Comparison of ENCODE assay signal across 8 cellular contexts in genomic region chr1:202274611-202275010, GRCh38.
DNase-seq lines count a peak whose midpoint lies in the region; ATAC-seq and TF ChIP-seq lines count a peak whose summit lies in the region.

No MANE protein-coding gene starts in this region.

- H3K4me1 ChIP-seq in KMS-11 (ENCODE audit: low read depth, poor library complexity, severe bottlenecking): no peaks in the 10 kb centered on the region
- H3K4me1 ChIP-seq in fibroblast of lung (ENCODE audit: control insufficient read depth, extremely low read depth, insufficient read depth, low read length): peaks cover 1% of the 10 kb centered on the region

- H3K9me3 ChIP-seq in fibroblast of lung (ENCODE audit: control insufficient read depth, insufficient read depth, low read depth, low read length): no peaks in the 10 kb centered on the region

- no peaks in the 10 kb centered on the region for H3K9me3 Mint-ChIP-seq in activated CD4-positive, alpha-beta T cell treated with anti-CD3 and anti-CD28 coated beads, Interleukin-2, amount 10 ng/mL, durations not matched to agents 7 days and 5 days

- peak; percentile 27 for DNase-seq in DMS153 treated with DMSO at 0.1 percent for 48 hours (lab: John Stamatoyannopoulos, UW; ENCODE audit: unreplicated experiment)
- DNase-seq in activated CD4-positive, alpha-beta T cell treated with anti-CD3 and anti-CD28 coated beads, Interleukin-2, amount 10 ng/mL, durations not matched to agents 7 days and 5 days: peak; percentile 56
- no peak for DNase-seq in fibroblast of lung (ENCODE audit: low read depth in 2 of 2)
- peak; percentile 16 for DNase-seq in stimulated activated CD4-positive, alpha-beta T cell treated with anti-CD3 and anti-CD28 coated beads, Interleukin-2, amount 100 ng/mL, for 4 hours (ENCODE audit: low read depth)

- H3K4me3 Mint-ChIP-seq in activated CD4-positive, alpha-beta T cell treated with anti-CD3 and anti-CD28 coated beads, Interleukin-2, amount 10 ng/mL, durations not matched to agents 7 days and 5 days: no peak overlapping the region

- ATAC-seq in GM18868 (IDR thresholded peaks at IDR 0.05; ENCODE audit: unreplicated experiment) (no peak), HG02852 (IDR thresholded peaks at IDR 0.05; ENCODE audit: unreplicated experiment) (no peak), HG03108 (IDR thresholded peaks at IDR 0.05; ENCODE audit: unreplicated experiment) (no peak)

- H3K27ac Mint-ChIP-seq in activated CD4-positive, alpha-beta T cell treated with anti-CD3 and anti-CD28 coated beads, Interleukin-2, amount 10 ng/mL, durations not matched to agents 7 days and 5 days: no peak overlapping the region

- H3K9ac ChIP-seq in KMS-11 (no peak overlapping the region), fibroblast of lung (ENCODE audit: insufficient read depth, low read length) (no peak overlapping the region)

- H3K4me2 ChIP-seq in KMS-11 (no peak overlapping the region), fibroblast of lung (ENCODE audit: extremely low read depth, insufficient read depth, low read length) (no peak overlapping the region)

- POLR2A ChIA-PET in activated CD4-positive, alpha-beta T cell treated with anti-CD3 and anti-CD28 coated beads, Interleukin-2, amount 10 ng/mL, durations not matched to agents 7 days and 5 days (lab: Charles Lee): no interaction called here

- peaks cover 8% of the 10 kb centered on the region for H3K27me3 Mint-ChIP-seq in activated CD4-positive, alpha-beta T cell treated with anti-CD3 and anti-CD28 coated beads, Interleukin-2, amount 10 ng/mL, durations not matched to agents 7 days and 5 days

- H2AFZ ChIP-seq in KMS-11 (ENCODE audit: low read depth) (no peak overlapping the region), fibroblast of lung (ENCODE audit: low read length) (no peak overlapping the region)

- H3K4me1 Mint-ChIP-seq in activated CD4-positive, alpha-beta T cell treated with anti-CD3 and anti-CD28 coated beads, Interleukin-2, amount 10 ng/mL, durations not matched to agents 7 days and 5 days: peaks cover 3% of the 10 kb centered on the region

- H3K4me3 ChIP-seq in KMS-11 (IDR thresholded peaks at IDR 0.05; ENCODE audit: insufficient read depth, low read depth, low read length): no peak overlapping the region
- no peak overlapping the region for H3K4me3 ChIP-seq in fibroblast of lung (replicated peaks in 1 of 4; ENCODE audit: control extremely low read depth in 1 of 4, insufficient read depth in 1 of 4, low read depth in 3 of 4, low read length in 4 of 4)

- H3K36me3 Mint-ChIP-seq in activated CD4-positive, alpha-beta T cell treated with anti-CD3 and anti-CD28 coated beads, Interleukin-2, amount 10 ng/mL, durations not matched to agents 7 days and 5 days (ENCODE audit: low read depth): no peaks in the 10 kb centered on the region

- CTCF ChIA-PET in activated CD4-positive, alpha-beta T cell treated with anti-CD3 and anti-CD28 coated beads, Interleukin-2, amount 10 ng/mL, durations not matched to agents 7 days and 5 days (lab: Charles Lee): interaction anchor here (0.9 to 2.2 kb wide), 4 partner anchors 31 to 45 kb away, joined by 3 to 7 read pairs (median 5); no protein-coding TSS in a partner anchor

- H3K79me2 ChIP-seq in KMS-11 (ENCODE audit: insufficient read depth, low read depth) (no peaks in the 10 kb centered on the region), fibroblast of lung (ENCODE audit: control insufficient read depth, insufficient read depth, low read length) (no peaks in the 10 kb centered on the region)

- TF ChIP-seq CTCF in KMS-11 (conservative IDR thresholded peaks at IDR 0.05; ENCODE audit: low read depth, low read length) (peak; percentile 61), fibroblast of lung (conservative IDR thresholded peaks at IDR 0.05 in 1 of 2, IDR thresholded peaks at IDR 0.05 in 1 of 2; ENCODE audit: low read depth in 1 of 2, low read length in 2 of 2) (peak; percentile 31 to 45)

- H4K20me1 ChIP-seq in KMS-11 (ENCODE audit: insufficient read depth) (no peaks in the 10 kb centered on the region), fibroblast of lung (ENCODE audit: control insufficient read depth, extremely low read depth, insufficient read depth, low read length) (no peaks in the 10 kb centered on the region)

- H3K27ac ChIP-seq in KMS-11 (no peak overlapping the region), fibroblast of lung (ENCODE audit: insufficient read depth, low read length) (no peak overlapping the region)

- no peaks in the 10 kb centered on the region for H3K36me3 ChIP-seq in KMS-11 (ENCODE audit: insufficient read depth)
- H3K36me3 ChIP-seq in fibroblast of lung (ENCODE audit: control insufficient read depth, insufficient read depth, low read length): no peaks in the 10 kb centered on the region

- H3K27me3 ChIP-seq in KMS-11 (ENCODE audit: insufficient read depth, low read depth) (no peaks in the 10 kb centered on the region; the same call in 1 of the 2 replicates), fibroblast of lung (ENCODE audit: control insufficient read depth, insufficient read depth, low read length) (peaks cover 13% of the 10 kb centered on the region)

Comparison
In these comparisons a context has a peak if more than half of its experiments do, and no peak if none do; other contexts are left out.
1. DNase-seq: peak in DMS153 treated with DMSO at 0.1 percent for 48 hours (single experiment), activated CD4-positive, alpha-beta T cell treated with anti-CD3 and anti-CD28 coated beads, Interleukin-2, amount 10 ng/mL, durations not matched to agents 7 days and 5 days (single experiment) and stimulated activated CD4-positive, alpha-beta T cell treated with anti-CD3 and anti-CD28 coated beads, Interleukin-2, amount 100 ng/mL, for 4 hours (single experiment); none in fibroblast of lung (0 of 2).